In genomic region chr1:162365284-162366041, GRCh38 we compare ENCODE assay signal across 28 cellular contexts. TPM values are rescaled to one million over a fixed set of nuclear protein-coding genes. Genes with fewer than 3 reads are reported as not detected.
DNase-seq lines count a peak whose midpoint lies in the region; ATAC-seq, FAIRE-seq and TF ChIP-seq lines count a peak whose summit lies in the region.
"Had no signal": no experiment of that assay in that cellular context is flagged by ENCODE, and none has a peak within 500 bp of the region (broad histone marks: within the 10 kb centered on the region; RNA-seq: fewer than 3 reads in every experiment).

No MANE protein-coding gene starts in this region.

- H3K4me3 ChIP-seq in liver (ENCODE audit: low read depth in 1 of 3, low read length in 3 of 3) (no peak overlapping the region), HepG2 (replicated peaks in 1 of 3; ENCODE audit: insufficient read depth in 1 of 3, low read depth in 2 of 3, low read length in 3 of 3) (no peak overlapping the region), osteoblast (ENCODE audit: insufficient read depth, low read length) (no peak overlapping the region), smooth muscle cell (no peak overlapping the region), upper lobe of right lung (no peak overlapping the region)
- H3K4me3 ChIP-seq: BLaER1 had no signal

- H3K9ac ChIP-seq in liver (ENCODE audit: low read depth in 1 of 2, low read length in 2 of 2) (no peak overlapping the region), HepG2 (ENCODE audit: insufficient read depth, low read depth, low read length) (no peak overlapping the region), smooth muscle cell (ENCODE audit: low read depth) (no peak overlapping the region)
- H3K9ac ChIP-seq: BLaER1 had no signal

- H3K27ac ChIP-seq in liver (ENCODE audit: low read depth in 1 of 2, low read length in 2 of 2): peak overlapping the region; percentile 32 to 73
- H3K27ac ChIP-seq in HepG2 (ENCODE audit: extremely low read length, insufficient read depth, low read length): no peak overlapping the region
- H3K27ac ChIP-seq in osteoblast (ENCODE audit: low read depth, low read length): no peak overlapping the region
- no peak overlapping the region for H3K27ac ChIP-seq in smooth muscle cell (ENCODE audit: low read depth)
- H3K27ac ChIP-seq in upper lobe of right lung: no peak overlapping the region
- H3K27ac ChIP-seq: BLaER1 had no signal

- H3K9me3 ChIP-seq in liver (ENCODE audit: control insufficient read depth in 4 of 4, low read length in 3 of 4): no peaks in the 10 kb centered on the region
- H3K9me3 ChIP-seq in HepG2 (ENCODE audit: low read length): no peaks in the 10 kb centered on the region
- no peaks in the 10 kb centered on the region for H3K9me3 ChIP-seq in osteoblast (ENCODE audit: low read depth, low read length)
- no peaks in the 10 kb centered on the region for H3K9me3 ChIP-seq in smooth muscle cell (replicated peaks; ENCODE audit: low read depth)
- no peaks in the 10 kb centered on the region for H3K9me3 ChIP-seq in upper lobe of right lung
- H3K9me3 ChIP-seq: BE2C, BLaER1 had no signal

- POLR2A ChIA-PET in HepG2 (lab: Yijun Ruan, JAX): no interaction called here

- ATAC-seq in HepG2 (no peak), left lobe of liver (peak; percentile 58), upper lobe of right lung (no peak)

- intact Hi-C loops in HepG2 (cut with micrococcal nuclease; ENCODE audit: unreplicated experiment): no loop called here
- intact Hi-C loops in upper lobe of right lung (cut with DNase I): no loop called here

- peaks cover 16 to 49% (median 28%) of the 10 kb centered on the region in 4 donors for H3K4me1 ChIP-seq in liver (ENCODE audit: control insufficient read depth in 4 of 4, insufficient read depth in 4 of 4, low read length in 3 of 4)
- no peaks in the 10 kb centered on the region for H3K4me1 ChIP-seq in HepG2 (ENCODE audit: insufficient read depth, low read length)
- no peaks in the 10 kb centered on the region for H3K4me1 ChIP-seq in osteoblast (ENCODE audit: insufficient read depth, low read length)
- no peaks in the 10 kb centered on the region for H3K4me1 ChIP-seq in smooth muscle cell (ENCODE audit: low read depth)
- H3K4me1 ChIP-seq in upper lobe of right lung: no peaks in the 10 kb centered on the region
- H3K4me1 ChIP-seq: BE2C, BLaER1 had no signal

- H2AFZ ChIP-seq in HepG2 (ENCODE audit: low read length): no peak overlapping the region
- no peak overlapping the region for H2AFZ ChIP-seq in osteoblast (ENCODE audit: low read length)
- no peak overlapping the region for H2AFZ ChIP-seq in smooth muscle cell (ENCODE audit: low read depth)

- H3K79me2 ChIP-seq in HepG2 (ENCODE audit: insufficient read depth, low read length): no peaks in the 10 kb centered on the region
- no peaks in the 10 kb centered on the region for H3K79me2 ChIP-seq in osteoblast (ENCODE audit: insufficient read depth, low read length)
- H3K79me2 ChIP-seq in smooth muscle cell (ENCODE audit: low read depth): no peaks in the 10 kb centered on the region

- no peak overlapping the region for H3K4me2 ChIP-seq in HepG2 (ENCODE audit: low read depth, low read length)
- H3K4me2 ChIP-seq in osteoblast (ENCODE audit: insufficient read depth, low read length): no peak overlapping the region
- H3K4me2 ChIP-seq in smooth muscle cell: no peak overlapping the region
- H3K4me2 ChIP-seq: BLaER1 had no signal

- H4K20me1 ChIP-seq in HepG2 (ENCODE audit: insufficient read depth, low read length) (no peaks in the 10 kb centered on the region), osteoblast (ENCODE audit: insufficient read depth, low read length) (no peaks in the 10 kb centered on the region), smooth muscle cell (ENCODE audit: low read depth) (no peaks in the 10 kb centered on the region)
- H4K20me1 ChIP-seq: BLaER1 had no signal

- TF ChIP-seq CTCF in liver (IDR thresholded peaks at IDR 0.05; ENCODE audit: low read depth, low read length, missing input control) (no peak), HepG2 (CRISPR knock-in tag; IDR thresholded peaks at IDR 0.05) (no peak), osteoblast (IDR thresholded peaks at IDR 0.05; ENCODE audit: extremely low read depth, low read depth, low read length) (no peak), smooth muscle cell (IDR thresholded peaks at IDR 0.05; ENCODE audit: borderline replicate concordance, insufficient read depth, poor library complexity, severe bottlenecking) (no peak), upper lobe of right lung (IDR thresholded peaks at IDR 0.05) (no peak)

- CTCF ChIA-PET in HepG2 (lab: Yijun Ruan, JAX; ENCODE audit: low intra/inter-chr PET ratio, low total read pairs): no interaction called here

- no TSS peak for BruUV-seq in HepG2 (replicated peaks; lab: Mats Ljungman, UMichigan)

- 84% methylated on average over 10 of the region's 10 CpGs for WGBS in liver
- 99% methylated on average over 10 of the region's 10 CpGs for WGBS in HepG2 (ENCODE audit: low lambda C conversion rate)
- 92% methylated on average over 10 of the region's 10 CpGs for WGBS in smooth muscle cell (ENCODE audit: low lambda C conversion rate)

- H3K27me3 ChIP-seq in liver (ENCODE audit: control insufficient read depth in 4 of 4, insufficient read depth in 4 of 4, low read length in 3 of 4) (no peaks in the 10 kb centered on the region), HepG2 (ENCODE audit: control insufficient read depth in 1 of 2, insufficient read depth in 2 of 2, low read length in 2 of 2) (no peaks in the 10 kb centered on the region), osteoblast (ENCODE audit: insufficient read depth, low read length) (peaks cover 25% of the 10 kb centered on the region), smooth muscle cell (ENCODE audit: low read depth) (no peaks in the 10 kb centered on the region), upper lobe of right lung (no peaks in the 10 kb centered on the region)
- H3K27me3 ChIP-seq: BE2C, BLaER1 had no signal

- in situ Hi-C loops in HepG2 (cut with HindIII; ENCODE audit: extremely low pct_ligation_motif_present, low pct_unique_long_range_greater_than_20kb): no loop called here

- DNase-seq in HepG2 (ENCODE audit: low spot score) (no peak), left lobe of liver (ENCODE audit: low spot score) (peak; percentile 87), osteoblast (ENCODE audit: insufficient read length, low spot score, missing footprints) (peak; percentile 35), DMS53 treated with DMSO at 0.1 percent for 48 hours (lab: John Stamatoyannopoulos, UW; ENCODE audit: unreplicated experiment) (no peak), smooth muscle cell (lab: John Stamatoyannopoulos, UW; ENCODE audit: unreplicated experiment) (no peak), upper lobe of right lung (no peak)
- DNase-seq: 8988T; ACHN; BE2C; C1 segment of cervical spinal cord; CD4-positive, alpha-beta memory T cell; CD4-positive, CD25-positive, alpha-beta regulatory T cell; CD8-positive, alpha-beta memory T cell; COR-L47; DMS 273 treated with DMSO at 0.1 percent for 48 hours; DMS153; DMS53; DMS79 treated with DMSO at 0.1 percent for 48 hours; GF-D8 had no signal

- peak; percentile 21 to 49 for TF ChIP-seq RAD21 in liver (IDR thresholded peaks at IDR 0.05)
- no peak for TF ChIP-seq RAD21 in HepG2 (CRISPR knock-in tag; IDR thresholded peaks at IDR 0.05)

- H3F3A ChIP-seq in smooth muscle cell (ENCODE audit: low read depth): no peaks in the 10 kb centered on the region

- TF ChIP-seq EP300 in HepG2 (IDR thresholded peaks at IDR 0.05; ENCODE audit: low read depth in 2 of 2, low read length in 2 of 2): no peak
- no peak for TF ChIP-seq EP300 in HepG2 (CRISPR knock-in tag; IDR thresholded peaks at IDR 0.05; ENCODE audit: borderline replicate concordance)

- TF ChIP-seq POLR2A in HepG2 (IDR thresholded peaks at IDR 0.05; ENCODE audit: insufficient read depth in 1 of 2, low read depth in 2 of 2, low read length in 2 of 2): no peak

- no peak for FAIRE-seq in HepG2 (lab: Jason Lieb, UNC)
- FAIRE-seq: A204.1, G401.6, GM12891, GM19239 had no signal

- H3K36me3 ChIP-seq in liver (ENCODE audit: control insufficient read depth in 4 of 4, insufficient read depth in 3 of 4, low read depth in 1 of 4, low read length in 3 of 4) (no peaks in the 10 kb centered on the region), HepG2 (replicated peaks in 1 of 2; ENCODE audit: control insufficient read depth in 1 of 2, insufficient read depth in 2 of 2, low read length in 2 of 2) (peaks cover 15 to 49% of the 10 kb centered on the region in 2 experiments; a peak in 4 of 5 replicates), osteoblast (ENCODE audit: insufficient read depth, low read length) (no peaks in the 10 kb centered on the region), smooth muscle cell (ENCODE audit: low read depth) (no peaks in the 10 kb centered on the region), upper lobe of right lung (no peaks in the 10 kb centered on the region)
- H3K36me3 ChIP-seq: BE2C, BLaER1 had no signal

RNA-seq across cellular contexts. Expression of gene SPATA46, which starts 11.2 kb away (rescaled TPM):
- not detected for total RNA-seq in liver
- under 1 TPM; 0.06 to 0.17 TPM for polyA plus RNA-seq in liver
- total RNA-seq in HepG2 (2016; rRNA removed; fragmentation: Illumina TruSeq; extraction: Trizol): not detected in 2 replicates
- total RNA-seq in HepG2 (2016; cell fraction: cytosol; rRNA removed; fragmentation: Illumina TruSeq; extraction: Trizol; ENCODE audit: low read depth): not detected in 2 replicates
- not detected in 2 replicates for total RNA-seq in HepG2 (2016; cell fraction: insoluble cytoplasmic fraction; rRNA removed; fragmentation: Illumina TruSeq; extraction: Trizol)
- total RNA-seq in HepG2 (2016; cell fraction: membrane; rRNA removed; fragmentation: Illumina TruSeq; extraction: Trizol): not detected in 2 replicates
- not detected in 2 replicates for total RNA-seq in HepG2 (2016; cell fraction: nucleus; rRNA removed; fragmentation: Illumina TruSeq; extraction: Trizol)
- polyA plus RNA-seq in HepG2 (2011; rRNA removed): not detected in 2 replicates
- not detected in 2 replicates for polyA plus RNA-seq in HepG2 (2011; cell fraction: cytosol; rRNA removed)
- polyA plus RNA-seq in HepG2 (2011; cell fraction: nucleus; rRNA removed): not detected in 2 replicates
- 0.44 and 0.48 TPM in 2 replicates for polyA plus RNA-seq in HepG2 (2012)
- not detected in 2 replicates for polyA plus RNA-seq in HepG2 (2016; cell fraction: cytosol; fragmentation: Illumina TruSeq; extraction: Trizol; ENCODE audit: low read depth)
- not detected in 2 replicates for polyA plus RNA-seq in HepG2 (2016; cell fraction: insoluble cytoplasmic fraction; fragmentation: Illumina TruSeq; extraction: Trizol; ENCODE audit: low read depth)
- polyA plus RNA-seq in HepG2 (2016; cell fraction: membrane; fragmentation: Illumina TruSeq; extraction: Trizol; ENCODE audit: low read depth): not detected in 2 replicates
- polyA plus RNA-seq in HepG2 (2016; cell fraction: nucleus; fragmentation: Illumina TruSeq; extraction: Trizol; ENCODE audit: insufficient read depth, low read depth): not detected in 2 replicates
- not detected in 2 replicates for polyA minus RNA-seq in HepG2 (2011; rRNA and poly(A)+ RNA removed; ENCODE audit: low replicate concordance)
- polyA minus RNA-seq in HepG2 (2011; cell fraction: cytosol; rRNA and poly(A)+ RNA removed): not detected in 2 replicates
- not detected in 2 replicates for polyA minus RNA-seq in HepG2 (2011; cell fraction: nucleus; rRNA and poly(A)+ RNA removed)
- not detected for total RNA-seq in left lobe of liver
- not detected in 2 replicates for total RNA-seq in osteoblast
- total RNA-seq in smooth muscle cell: not detected in 2 replicates
- not detected in 2 replicates for polyA plus RNA-seq in smooth muscle cell
- total RNA-seq in upper lobe of right lung: not detected
- total RNA-seq: A673; CD4-positive, alpha-beta memory T cell; CD4-positive, CD25-positive, alpha-beta regulatory T cell; CD8-positive, alpha-beta memory T cell had no signal
- polyA plus RNA-seq: AG04450; CD14-positive monocyte; CD4-positive, alpha-beta memory T cell; CD4-positive, CD25-positive, alpha-beta regulatory T cell; CD8-positive, alpha-beta memory T cell had no signal

RNA-seq across cellular contexts. Expression of gene C1orf226, which starts 16.1 kb away (rescaled TPM):
- total RNA-seq in liver (10 to 100 TPM in 1 of 2 donors, 1 to 10 TPM in 1; 2.2 to 25.2 TPM), HepG2 (2016; rRNA removed; fragmentation: Illumina TruSeq; extraction: Trizol) (4.7 and 7.2 TPM in 2 replicates), left lobe of liver (50.4 TPM), osteoblast (under 0.01 and 0.29 TPM in 2 replicates), smooth muscle cell (0.18 and 1.2 TPM in 2 replicates), upper lobe of right lung (7.1 TPM)
- polyA plus RNA-seq in liver (10 to 100 TPM in 1 of 2 donors, 1 to 10 TPM in 1; 4.8 to 16.9 TPM), HepG2 (2011; rRNA removed) (4.9 and 6.0 TPM in 2 replicates), smooth muscle cell (0.25 and 0.39 TPM in 2 replicates)
- total RNA-seq in HepG2 (2016; cell fraction: cytosol; rRNA removed; fragmentation: Illumina TruSeq; extraction: Trizol; ENCODE audit: low read depth): 1.0 and 1.4 TPM in 2 replicates
- total RNA-seq in HepG2 (2016; cell fraction: insoluble cytoplasmic fraction; rRNA removed; fragmentation: Illumina TruSeq; extraction: Trizol): 4.7 and 5.6 TPM in 2 replicates
- 3.4 and 3.6 TPM in 2 replicates for total RNA-seq in HepG2 (2016; cell fraction: membrane; rRNA removed; fragmentation: Illumina TruSeq; extraction: Trizol)
- 9.3 and 11.2 TPM in 2 replicates for total RNA-seq in HepG2 (2016; cell fraction: nucleus; rRNA removed; fragmentation: Illumina TruSeq; extraction: Trizol)
- 3.2 and 3.4 TPM in 2 replicates for polyA plus RNA-seq in HepG2 (2011; cell fraction: cytosol; rRNA removed)
- polyA plus RNA-seq in HepG2 (2011; cell fraction: nucleus; rRNA removed): 15.8 and 17.7 TPM in 2 replicates
- polyA plus RNA-seq in HepG2 (2012): 5.2 and 7.5 TPM in 2 replicates
- 0.59 and 0.76 TPM in 2 replicates for polyA plus RNA-seq in HepG2 (2016; cell fraction: cytosol; fragmentation: Illumina TruSeq; extraction: Trizol; ENCODE audit: low read depth)
- polyA plus RNA-seq in HepG2 (2016; cell fraction: insoluble cytoplasmic fraction; fragmentation: Illumina TruSeq; extraction: Trizol; ENCODE audit: low read depth): 5.7 and 7.7 TPM in 2 replicates
- 1.3 and 1.9 TPM in 2 replicates for polyA plus RNA-seq in HepG2 (2016; cell fraction: membrane; fragmentation: Illumina TruSeq; extraction: Trizol; ENCODE audit: low read depth)
- 20.2 and 21.5 TPM in 2 replicates for polyA plus RNA-seq in HepG2 (2016; cell fraction: nucleus; fragmentation: Illumina TruSeq; extraction: Trizol; ENCODE audit: insufficient read depth, low read depth)
- polyA minus RNA-seq in HepG2 (2011; rRNA and poly(A)+ RNA removed; ENCODE audit: low replicate concordance): 12.6 and 14.6 TPM in 2 replicates
- 5.2 and 6.1 TPM in 2 replicates for polyA minus RNA-seq in HepG2 (2011; cell fraction: cytosol; rRNA and poly(A)+ RNA removed)
- 10.2 and 14.7 TPM in 2 replicates for polyA minus RNA-seq in HepG2 (2011; cell fraction: nucleus; rRNA and poly(A)+ RNA removed)
- total RNA-seq: CD4-positive, alpha-beta memory T cell had no signal
- polyA plus RNA-seq: CD4-positive, alpha-beta memory T cell; CD8-positive, alpha-beta memory T cell had no signal

RNA-seq across cellular contexts. Expression of gene SH2D1B, which starts 46.5 kb away (rescaled TPM):
- total RNA-seq in liver: under 1 TPM; 0.33 to 0.84 TPM
- under 1 TPM; 0.17 to 0.28 TPM for polyA plus RNA-seq in liver
- total RNA-seq in HepG2 (2016; rRNA removed; fragmentation: Illumina TruSeq; extraction: Trizol): not detected in 2 replicates
- not detected in 2 replicates for total RNA-seq in HepG2 (2016; cell fraction: cytosol; rRNA removed; fragmentation: Illumina TruSeq; extraction: Trizol; ENCODE audit: low read depth)
- total RNA-seq in HepG2 (2016; cell fraction: insoluble cytoplasmic fraction; rRNA removed; fragmentation: Illumina TruSeq; extraction: Trizol): not detected in 2 replicates
- not detected in 2 replicates for total RNA-seq in HepG2 (2016; cell fraction: membrane; rRNA removed; fragmentation: Illumina TruSeq; extraction: Trizol)
- not detected in 2 replicates for total RNA-seq in HepG2 (2016; cell fraction: nucleus; rRNA removed; fragmentation: Illumina TruSeq; extraction: Trizol)
- polyA plus RNA-seq in HepG2 (2011; rRNA removed): not detected in 2 replicates
- not detected in 2 replicates for polyA plus RNA-seq in HepG2 (2011; cell fraction: cytosol; rRNA removed)
- not detected in 2 replicates for polyA plus RNA-seq in HepG2 (2011; cell fraction: nucleus; rRNA removed)
- not detected in 2 replicates for polyA plus RNA-seq in HepG2 (2012)
- polyA plus RNA-seq in HepG2 (2016; cell fraction: cytosol; fragmentation: Illumina TruSeq; extraction: Trizol; ENCODE audit: low read depth): not detected in 2 replicates
- polyA plus RNA-seq in HepG2 (2016; cell fraction: insoluble cytoplasmic fraction; fragmentation: Illumina TruSeq; extraction: Trizol; ENCODE audit: low read depth): not detected in 2 replicates
- not detected in 2 replicates for polyA plus RNA-seq in HepG2 (2016; cell fraction: membrane; fragmentation: Illumina TruSeq; extraction: Trizol; ENCODE audit: low read depth)
- not detected in 2 replicates for polyA plus RNA-seq in HepG2 (2016; cell fraction: nucleus; fragmentation: Illumina TruSeq; extraction: Trizol; ENCODE audit: insufficient read depth, low read depth)
- polyA minus RNA-seq in HepG2 (2011; rRNA and poly(A)+ RNA removed; ENCODE audit: low replicate concordance): 0.80 TPM in 1 of 2 replicates, not detected in the other
- not detected in 2 replicates for polyA minus RNA-seq in HepG2 (2011; cell fraction: cytosol; rRNA and poly(A)+ RNA removed)
- polyA minus RNA-seq in HepG2 (2011; cell fraction: nucleus; rRNA and poly(A)+ RNA removed): not detected in 2 replicates
- 0.10 TPM for total RNA-seq in left lobe of liver
- total RNA-seq in osteoblast: not detected in 2 replicates
- not detected in 2 replicates for total RNA-seq in smooth muscle cell
- not detected in 2 replicates for polyA plus RNA-seq in smooth muscle cell
- 1.9 TPM for total RNA-seq in upper lobe of right lung
- total RNA-seq: CD4-positive, alpha-beta memory T cell; CD4-positive, CD25-positive, alpha-beta regulatory T cell; CD8-positive, alpha-beta memory T cell had no signal
- polyA plus RNA-seq: AG04450 had no signal

Comparison
In these comparisons a context has a peak if more than half of its experiments do, and no peak if none do; other contexts are left out.
1. H3K27ac ChIP-seq: peak in liver (2 of 2); none in HepG2 (single experiment), osteoblast (single experiment), smooth muscle cell (single experiment) and upper lobe of right lung (single experiment).
2. DNase-seq: peak in left lobe of liver (single experiment) and osteoblast (single experiment); none in HepG2 (single experiment), DMS53 treated with DMSO at 0.1 percent for 48 hours (single experiment), smooth muscle cell (single experiment) and upper lobe of right lung (single experiment).